In genomic region chr12:96237035-96237434, GRCh38 we compare ENCODE assay signal across 11 cellular contexts. TPM values are rescaled to one million over a fixed set of nuclear protein-coding genes. Genes with fewer than 3 reads are reported as not detected.
DNase-seq lines count a peak whose midpoint lies in the region; ATAC-seq and TF ChIP-seq lines count a peak whose summit lies in the region.
"Had no signal": no experiment of that assay in that cellular context is flagged by ENCODE, and none has a peak within 500 bp of the region (broad histone marks: within the 10 kb centered on the region; RNA-seq: fewer than 3 reads in every experiment).

No MANE protein-coding gene starts in this region.

- no peaks in the 10 kb centered on the region for H3K9me2 ChIP-seq in Karpas-422 (replicated peaks; ENCODE audit: insufficient read depth, low read length)

- H3K9ac ChIP-seq in mesenchymal stem cell (ENCODE audit: low read length) = peak overlapping the region; percentile 90
- H3K9ac ChIP-seq in Karpas-422 (ENCODE audit: low read length) = no peak overlapping the region

- H3K9me3 ChIP-seq in mesenchymal stem cell (ENCODE audit: control insufficient read depth, low read length) = no peaks in the 10 kb centered on the region
- H3K9me3 ChIP-seq in thyroid gland = no peaks in the 10 kb centered on the region
- no peaks in the 10 kb centered on the region for H3K9me3 ChIP-seq in Karpas-422 (ENCODE audit: low read length)

- H2BK120ac ChIP-seq in mesenchymal stem cell (ENCODE audit: low read depth, low read length) = peak overlapping the region; percentile 24

- DNase-seq in activated T-cell treated with anti-CD3 and anti-CD28 coated beads, Interleukin-2, amount 50 U/mL, for 72 hours = no peak
- DNase-seq in activated T-cell treated with anti-CD3 and anti-CD28 coated beads for 4 hours (no peak), mesenchymal stem cell (no peak), thyroid gland (no peak), NCI-H524 treated with DMSO at 0.1 percent for 48 hours (lab: John Stamatoyannopoulos, UW) (no peak), Karpas-422 (no peak)
- DNase-seq: NCI-H1436 treated with DMSO at 0.1 percent for 48 hours, trophoblast cell had no signal

- no peak overlapping the region for H3K14ac ChIP-seq in mesenchymal stem cell (ENCODE audit: low read length in 2 of 2)

- H3K27me3 ChIP-seq in mesenchymal stem cell (ENCODE audit: control insufficient read depth in 1 of 2, insufficient read depth in 1 of 2, low read length in 2 of 2) (no peaks in the 10 kb centered on the region), thyroid gland (no peaks in the 10 kb centered on the region), Karpas-422 (ENCODE audit: low read length) (no peaks in the 10 kb centered on the region)

- H3K36me3 Mint-ChIP-seq in activated T-cell treated with anti-CD3 and anti-CD28 coated beads, Interleukin-2, amount 50 U/mL, for 72 hours (ENCODE audit: insufficient read depth in 2 of 2) = peaks cover 4 to 19% of the 10 kb centered on the region in 2 donors
- H3K36me3 Mint-ChIP-seq in brain = no peaks in the 10 kb centered on the region

- no peaks in the 10 kb centered on the region for H4K20me1 ChIP-seq in Karpas-422 (ENCODE audit: insufficient read depth, low read depth, low read length)

- no peaks in the 10 kb centered on the region for H3K9me3 Mint-ChIP-seq in activated T-cell treated with anti-CD3 and anti-CD28 coated beads, Interleukin-2, amount 50 U/mL, for 72 hours
- peaks cover 0 to under 1% (median 0%) of the 10 kb centered on the region in 5 experiments for H3K9me3 Mint-ChIP-seq in brain
- H3K9me3 Mint-ChIP-seq: mesothelial cell of epicardium had no signal

- H3K4me2 ChIP-seq in mesenchymal stem cell (ENCODE audit: low read length, poor library complexity, severe bottlenecking) = no peak overlapping the region
- no peak overlapping the region for H3K4me2 ChIP-seq in Karpas-422 (ENCODE audit: low read depth, low read length, poor library complexity, severe bottlenecking)

- intact Hi-C loops in thyroid gland (cut with DNase I) = no loop called here

- H3K4me3 Mint-ChIP-seq in activated T-cell treated with anti-CD3 and anti-CD28 coated beads, Interleukin-2, amount 50 U/mL, for 72 hours = peak overlapping the region; percentile 15 to 57
- no peak overlapping the region for H3K4me3 Mint-ChIP-seq in brain
- H3K4me3 Mint-ChIP-seq: mesothelial cell of epicardium had no signal

- H3K36me3 ChIP-seq in mesenchymal stem cell (ENCODE audit: control insufficient read depth in 1 of 2, insufficient read depth in 2 of 2, low read depth in 1 of 2, low read length in 2 of 2) (peaks cover 5 to 31% of the 10 kb centered on the region in 2 experiments), thyroid gland (no peaks in the 10 kb centered on the region), Karpas-422 (ENCODE audit: insufficient read depth, low read length) (no peaks in the 10 kb centered on the region)

- no peak overlapping the region for H4K8ac ChIP-seq in mesenchymal stem cell (ENCODE audit: low read length)

- H3K27me3 Mint-ChIP-seq in activated T-cell treated with anti-CD3 and anti-CD28 coated beads, Interleukin-2, amount 50 U/mL, for 72 hours (ENCODE audit: low read depth) = no peaks in the 10 kb centered on the region
- H3K27me3 Mint-ChIP-seq in brain = peaks cover 2% of the 10 kb centered on the region

- H3K27ac ChIP-seq in mesenchymal stem cell (ENCODE audit: low read length, poor library complexity, severe bottlenecking) = no peak overlapping the region
- peak overlapping the region; percentile 21 to 65 (median 42) for H3K27ac ChIP-seq in thyroid gland
- no peak overlapping the region for H3K27ac ChIP-seq in Karpas-422 (ENCODE audit: low read length)

- TF ChIP-seq POLR2A in thyroid gland (IDR thresholded peaks at IDR 0.05) = no peak

- no peak for TF ChIP-seq CTCF in brain (conservative IDR thresholded peaks at IDR 0.05)
- no peak for TF ChIP-seq CTCF in thyroid gland (IDR thresholded peaks at IDR 0.05)

- no peaks in the 10 kb centered on the region for H3K79me2 ChIP-seq in Karpas-422 (ENCODE audit: low read length)

- H3K27ac Mint-ChIP-seq in activated T-cell treated with anti-CD3 and anti-CD28 coated beads, Interleukin-2, amount 50 U/mL, for 72 hours = peak overlapping the region; percentile 55
- peak overlapping the region; percentile 18 to 49 (median 25) for H3K27ac Mint-ChIP-seq in brain
- H3K27ac Mint-ChIP-seq: mesothelial cell of epicardium had no signal

- peaks cover 29% of the 10 kb centered on the region for H3K79me1 ChIP-seq in mesenchymal stem cell (replicated peaks; ENCODE audit: low read length, poor library complexity, severe bottlenecking)

- H2AFZ ChIP-seq in mesenchymal stem cell (ENCODE audit: low read depth, low read length) = no peak overlapping the region
- H2AFZ ChIP-seq in Karpas-422 (ENCODE audit: low read length) = no peak overlapping the region

- peak overlapping the region; percentile 61 for H2AK5ac ChIP-seq in mesenchymal stem cell (ENCODE audit: low read length, severe bottlenecking)

- peaks cover 68% of the 10 kb centered on the region for H3K4me1 Mint-ChIP-seq in activated T-cell treated with anti-CD3 and anti-CD28 coated beads, Interleukin-2, amount 50 U/mL, for 72 hours (ENCODE audit: low read depth)
- H3K4me1 Mint-ChIP-seq in brain = peaks cover 55% of the 10 kb centered on the region

- H3K4me1 ChIP-seq in mesenchymal stem cell (ENCODE audit: control insufficient read depth, insufficient read depth, low read depth, low read length) (peaks cover 35% of the 10 kb centered on the region), thyroid gland (peaks cover 5 to 48% of the 10 kb centered on the region in 2 donors), Karpas-422 (ENCODE audit: low read length) (no peaks in the 10 kb centered on the region)

- H3K18ac ChIP-seq in mesenchymal stem cell (ENCODE audit: low read depth in 1 of 2, low read length in 2 of 2) = peak overlapping the region; percentile 40 to 42

- ATAC-seq in activated T-cell treated with anti-CD3 and anti-CD28 coated beads, Interleukin-2, amount 50 U/mL, for 72 hours (replicated peaks in 1 of 2) = peak in 1 of 2 donors; percentile 6
- no peak for ATAC-seq in GM21423 (IDR thresholded peaks at IDR 0.05; ENCODE audit: unreplicated experiment)

- H3K23ac ChIP-seq in mesenchymal stem cell (ENCODE audit: low read length in 2 of 2) = no peak overlapping the region

- H2BK15ac ChIP-seq in mesenchymal stem cell (ENCODE audit: low read depth, poor library complexity, severe bottlenecking) = no peak overlapping the region

- H3K4me3 ChIP-seq in mesenchymal stem cell (ENCODE audit: insufficient read depth in 1 of 2, low read depth in 1 of 2, low read length in 2 of 2) = peak overlapping the region in 1 of 2 experiments; percentile 72
- H3K4me3 ChIP-seq in thyroid gland (replicated peaks in 1 of 3) = no peak overlapping the region
- no peak overlapping the region for H3K4me3 ChIP-seq in Karpas-422 (ENCODE audit: low read length)

- 91% methylated on average over 6 of the region's 7 CpGs for WGBS in mesenchymal stem cell
- 86 to 93% methylated on average over 5 to 7 of the region's 7 CpGs for WGBS in thyroid gland, 2 donors

- peak overlapping the region; percentile 46 to 80 for H2BK12ac ChIP-seq in mesenchymal stem cell (ENCODE audit: low read length in 2 of 2)

- H2BK5ac ChIP-seq in mesenchymal stem cell (ENCODE audit: low read depth, low read length, poor library complexity, severe bottlenecking) = no peak overlapping the region

- H3K4ac ChIP-seq in mesenchymal stem cell (ENCODE audit: low read depth in 1 of 2, low read length in 2 of 2) = peak overlapping the region; percentile 7 to 54

- peak overlapping the region; percentile 55 for H4K91ac ChIP-seq in mesenchymal stem cell (ENCODE audit: low read length)

RNA-seq across cellular contexts. Expression of gene ELK3, which starts 42.9 kb away (rescaled TPM):
- total RNA-seq in activated T-cell treated with anti-CD3 and anti-CD28 coated beads, Interleukin-2, amount 50 U/mL, for 72 hours = 10 to 100 TPM; 31.2 to 34.9 TPM
- polyA plus RNA-seq in brain (ENCODE audit: insufficient read depth, low read depth, low replicate concordance) = 1.3 TPM
- polyA plus RNA-seq in mesenchymal stem cell (2013, experiment 1 of 2) = 62.4 TPM
- polyA plus RNA-seq in mesenchymal stem cell (2013, experiment 2 of 2) = 63.9 TPM
- total RNA-seq in thyroid gland = 10 to 100 TPM; 19.8 to 55.4 (median 31.8) TPM
- 1.2 and 1.8 TPM in 2 replicates for total RNA-seq in Karpas-422 (2014; rRNA removed; shearing (Covaris generic); ENCODE audit: low replicate concordance)

Comparison
In these comparisons a context has a peak if more than half of its experiments do, and no peak if none do; other contexts are left out.
1. H3K4me3 Mint-ChIP-seq: peak in activated T-cell treated with anti-CD3 and anti-CD28 coated beads, Interleukin-2, amount 50 U/mL, for 72 hours (2 of 2); none in brain (0 of 5).
2. H3K27ac ChIP-seq: peak in thyroid gland (3 of 3); none in mesenchymal stem cell (single experiment) and Karpas-422 (single experiment).